2 cellular contexts compared by ENCODE assay signal in the genomic region with DNA sequence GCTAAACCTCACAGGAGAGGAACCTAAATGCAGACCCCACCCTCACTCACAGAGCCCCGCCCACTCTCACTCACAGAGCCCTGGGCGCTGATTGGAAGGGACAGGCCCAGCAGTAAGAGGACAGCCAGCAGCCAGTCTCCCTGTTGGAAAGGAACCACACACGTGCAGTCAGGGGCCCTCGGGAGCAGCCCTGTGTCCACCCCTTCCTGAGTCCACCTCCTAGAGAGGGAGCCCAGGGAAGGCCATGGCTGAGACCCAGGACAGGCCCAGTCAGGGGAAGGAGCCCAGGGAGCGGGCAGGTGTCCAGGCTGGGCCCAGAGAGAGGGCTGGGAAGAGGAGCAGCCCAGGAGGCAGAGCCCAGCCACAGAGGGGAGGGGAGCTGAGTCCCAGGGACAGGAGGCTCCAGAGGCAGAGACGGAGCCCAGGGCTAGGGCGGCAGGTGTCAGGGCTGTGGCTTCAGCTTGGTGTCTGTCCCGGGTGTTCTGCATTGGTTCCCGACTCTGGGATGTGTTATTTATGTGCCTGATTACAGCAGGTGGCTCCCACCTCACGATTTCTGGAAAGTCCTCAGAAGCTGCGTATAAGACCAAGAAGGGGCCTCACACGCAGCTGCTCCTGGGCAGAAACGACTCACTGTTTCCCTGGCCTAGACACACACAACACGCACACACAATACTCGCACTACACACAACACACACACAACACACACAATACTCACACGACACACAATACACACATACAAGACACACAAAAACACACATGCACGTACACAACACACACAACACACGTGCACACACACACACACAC.
TF ChIP-seq lines count a peak whose summit lies in the region.

No MANE protein-coding gene starts in this region.

TF ChIP-seq in HCT116, 20 proteins besides CTCF, POLR2A, EP300 and RAD21:
- TF ChIP-seq POLR2AphosphoS5 (IDR thresholded peaks at IDR 0.05; ENCODE audit: low read depth, low read length): no peak
- no peak for TF ChIP-seq FOSL1 (IDR thresholded peaks at IDR 0.05; ENCODE audit: low read depth)
- TF ChIP-seq SP1 (IDR thresholded peaks at IDR 0.05; ENCODE audit: low read depth): no peak
- no peak for TF ChIP-seq EZH2 (IDR thresholded peaks at IDR 0.05)
- TF ChIP-seq, protein P1, sequence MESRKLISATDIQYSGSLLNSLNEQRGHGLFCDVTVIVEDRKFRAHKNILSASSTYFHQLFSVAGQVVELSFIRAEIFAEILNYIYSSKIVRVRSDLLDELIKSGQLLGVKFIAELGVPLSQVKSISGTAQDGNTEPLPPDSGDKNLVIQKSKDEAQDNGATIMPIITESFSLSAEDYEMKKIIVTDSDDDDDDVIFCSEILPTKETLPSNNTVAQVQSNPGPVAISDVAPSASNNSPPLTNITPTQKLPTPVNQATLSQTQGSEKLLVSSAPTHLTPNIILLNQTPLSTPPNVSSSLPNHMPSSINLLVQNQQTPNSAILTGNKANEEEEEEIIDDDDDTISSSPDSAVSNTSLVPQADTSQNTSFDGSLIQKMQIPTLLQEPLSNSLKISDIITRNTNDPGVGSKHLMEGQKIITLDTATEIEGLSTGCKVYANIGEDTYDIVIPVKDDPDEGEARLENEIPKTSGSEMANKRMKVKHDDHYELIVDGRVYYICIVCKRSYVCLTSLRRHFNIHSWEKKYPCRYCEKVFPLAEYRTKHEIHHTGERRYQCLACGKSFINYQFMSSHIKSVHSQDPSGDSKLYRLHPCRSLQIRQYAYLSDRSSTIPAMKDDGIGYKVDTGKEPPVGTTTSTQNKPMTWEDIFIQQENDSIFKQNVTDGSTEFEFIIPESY (IDR thresholded peaks at IDR 0.05; ENCODE audit: extremely low read depth, insufficient replicate concordance, low read length): no peak
- TF ChIP-seq EZH2phosphoT487 (IDR thresholded peaks at IDR 0.05; ENCODE audit: borderline replicate concordance): no peak
- no peak for TF ChIP-seq CBX3 (IDR thresholded peaks at IDR 0.05; ENCODE audit: low read depth)
- no peak for TF ChIP-seq EGR1 (IDR thresholded peaks at IDR 0.05; ENCODE audit: low read depth)
- TF ChIP-seq, protein P2, sequence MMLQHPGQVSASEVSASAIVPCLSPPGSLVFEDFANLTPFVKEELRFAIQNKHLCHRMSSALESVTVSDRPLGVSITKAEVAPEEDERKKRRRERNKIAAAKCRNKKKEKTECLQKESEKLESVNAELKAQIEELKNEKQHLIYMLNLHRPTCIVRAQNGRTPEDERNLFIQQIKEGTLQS (IDR thresholded peaks at IDR 0.05): no peak
- no peak for TF ChIP-seq ELF1 (IDR thresholded peaks at IDR 0.05; ENCODE audit: borderline replicate concordance, low read depth)
- TF ChIP-seq JUND (IDR thresholded peaks at IDR 0.05): no peak
- TF ChIP-seq ZFX (IDR thresholded peaks at IDR 0.05): no peak
- TF ChIP-seq YY1 (IDR thresholded peaks at IDR 0.05; ENCODE audit: extremely low read depth, insufficient replicate concordance, low read depth, low read length): no peak
- TF ChIP-seq, protein P3, sequence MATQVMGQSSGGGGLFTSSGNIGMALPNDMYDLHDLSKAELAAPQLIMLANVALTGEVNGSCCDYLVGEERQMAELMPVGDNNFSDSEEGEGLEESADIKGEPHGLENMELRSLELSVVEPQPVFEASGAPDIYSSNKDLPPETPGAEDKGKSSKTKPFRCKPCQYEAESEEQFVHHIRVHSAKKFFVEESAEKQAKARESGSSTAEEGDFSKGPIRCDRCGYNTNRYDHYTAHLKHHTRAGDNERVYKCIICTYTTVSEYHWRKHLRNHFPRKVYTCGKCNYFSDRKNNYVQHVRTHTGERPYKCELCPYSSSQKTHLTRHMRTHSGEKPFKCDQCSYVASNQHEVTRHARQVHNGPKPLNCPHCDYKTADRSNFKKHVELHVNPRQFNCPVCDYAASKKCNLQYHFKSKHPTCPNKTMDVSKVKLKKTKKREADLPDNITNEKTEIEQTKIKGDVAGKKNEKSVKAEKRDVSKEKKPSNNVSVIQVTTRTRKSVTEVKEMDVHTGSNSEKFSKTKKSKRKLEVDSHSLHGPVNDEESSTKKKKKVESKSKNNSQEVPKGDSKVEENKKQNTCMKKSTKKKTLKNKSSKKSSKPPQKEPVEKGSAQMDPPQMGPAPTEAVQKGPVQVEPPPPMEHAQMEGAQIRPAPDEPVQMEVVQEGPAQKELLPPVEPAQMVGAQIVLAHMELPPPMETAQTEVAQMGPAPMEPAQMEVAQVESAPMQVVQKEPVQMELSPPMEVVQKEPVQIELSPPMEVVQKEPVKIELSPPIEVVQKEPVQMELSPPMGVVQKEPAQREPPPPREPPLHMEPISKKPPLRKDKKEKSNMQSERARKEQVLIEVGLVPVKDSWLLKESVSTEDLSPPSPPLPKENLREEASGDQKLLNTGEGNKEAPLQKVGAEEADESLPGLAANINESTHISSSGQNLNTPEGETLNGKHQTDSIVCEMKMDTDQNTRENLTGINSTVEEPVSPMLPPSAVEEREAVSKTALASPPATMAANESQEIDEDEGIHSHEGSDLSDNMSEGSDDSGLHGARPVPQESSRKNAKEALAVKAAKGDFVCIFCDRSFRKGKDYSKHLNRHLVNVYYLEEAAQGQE (IDR thresholded peaks at IDR 0.05; ENCODE audit: low read depth): no peak
- no peak for TF ChIP-seq SRF (IDR thresholded peaks at IDR 0.05; ENCODE audit: low read depth)
- TF ChIP-seq, protein P4, sequence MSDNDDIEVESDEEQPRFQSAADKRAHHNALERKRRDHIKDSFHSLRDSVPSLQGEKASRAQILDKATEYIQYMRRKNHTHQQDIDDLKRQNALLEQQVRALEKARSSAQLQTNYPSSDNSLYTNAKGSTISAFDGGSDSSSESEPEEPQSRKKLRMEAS (IDR thresholded peaks at IDR 0.05): no peak
- no peak for TF ChIP-seq CEBPB (IDR thresholded peaks at IDR 0.05; ENCODE audit: low read depth)

TF ChIP-seq in K562, 482 proteins besides CTCF, POLR2A, EP300 and RAD21:
- no peak for TF ChIP-seq U2AF2 (optimal IDR thresholded peaks at IDR 0.05; ENCODE audit: low read depth, low read length)
- TF ChIP-seq ESRRB (CRISPR knock-in tag; IDR thresholded peaks at IDR 0.05; ENCODE audit: borderline replicate concordance): no peak
- no peak for TF ChIP-seq MECOM (CRISPR knock-in tag; IDR thresholded peaks at IDR 0.05)
- no peak for TF ChIP-seq JUNB (CRISPR knock-in tag; conservative IDR thresholded peaks at IDR 0.05)
- no peak for TF ChIP-seq ETS2 (tag; IDR thresholded peaks at IDR 0.05; ENCODE audit: borderline replicate concordance, poor library complexity, severe bottlenecking)
- TF ChIP-seq, protein P5, sequence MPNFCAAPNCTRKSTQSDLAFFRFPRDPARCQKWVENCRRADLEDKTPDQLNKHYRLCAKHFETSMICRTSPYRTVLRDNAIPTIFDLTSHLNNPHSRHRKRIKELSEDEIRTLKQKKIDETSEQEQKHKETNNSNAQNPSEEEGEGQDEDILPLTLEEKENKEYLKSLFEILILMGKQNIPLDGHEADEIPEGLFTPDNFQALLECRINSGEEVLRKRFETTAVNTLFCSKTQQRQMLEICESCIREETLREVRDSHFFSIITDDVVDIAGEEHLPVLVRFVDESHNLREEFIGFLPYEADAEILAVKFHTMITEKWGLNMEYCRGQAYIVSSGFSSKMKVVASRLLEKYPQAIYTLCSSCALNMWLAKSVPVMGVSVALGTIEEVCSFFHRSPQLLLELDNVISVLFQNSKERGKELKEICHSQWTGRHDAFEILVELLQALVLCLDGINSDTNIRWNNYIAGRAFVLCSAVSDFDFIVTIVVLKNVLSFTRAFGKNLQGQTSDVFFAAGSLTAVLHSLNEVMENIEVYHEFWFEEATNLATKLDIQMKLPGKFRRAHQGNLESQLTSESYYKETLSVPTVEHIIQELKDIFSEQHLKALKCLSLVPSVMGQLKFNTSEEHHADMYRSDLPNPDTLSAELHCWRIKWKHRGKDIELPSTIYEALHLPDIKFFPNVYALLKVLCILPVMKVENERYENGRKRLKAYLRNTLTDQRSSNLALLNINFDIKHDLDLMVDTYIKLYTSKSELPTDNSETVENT (CRISPR knock-in tag; IDR thresholded peaks at IDR 0.05): no peak
- TF ChIP-seq BRF1 (IDR thresholded peaks at IDR 0.05; ENCODE audit: borderline replicate concordance, extremely low read depth, insufficient read length): no peak
- no peak for TF ChIP-seq TBL1XR1 (IDR thresholded peaks at IDR 0.05; ENCODE audit: low read length in 2 of 2)
- TF ChIP-seq ARNT (IDR thresholded peaks at IDR 0.05): no peak
- TF ChIP-seq POLR2G (IDR thresholded peaks at IDR 0.05; ENCODE audit: low read depth, low read length): 0 out of 2 replicates have a peak, but pooled peaks have one; percentile 22
- no peak for TF ChIP-seq RBM17 (IDR thresholded peaks at IDR 0.05; ENCODE audit: borderline replicate concordance, low read depth, low read length)
- TF ChIP-seq, protein P6, sequence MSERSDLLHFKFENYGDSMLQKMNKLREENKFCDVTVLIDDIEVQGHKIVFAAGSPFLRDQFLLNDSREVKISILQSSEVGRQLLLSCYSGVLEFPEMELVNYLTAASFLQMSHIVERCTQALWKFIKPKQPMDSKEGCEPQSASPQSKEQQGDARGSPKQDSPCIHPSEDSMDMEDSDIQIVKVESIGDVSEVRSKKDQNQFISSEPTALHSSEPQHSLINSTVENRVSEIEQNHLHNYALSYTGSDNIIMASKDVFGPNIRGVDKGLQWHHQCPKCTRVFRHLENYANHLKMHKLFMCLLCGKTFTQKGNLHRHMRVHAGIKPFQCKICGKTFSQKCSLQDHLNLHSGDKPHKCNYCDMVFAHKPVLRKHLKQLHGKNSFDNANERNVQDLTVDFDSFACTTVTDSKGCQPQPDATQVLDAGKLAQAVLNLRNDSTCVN (CRISPR knock-in tag; IDR thresholded peaks at IDR 0.05): peak; percentile 50; the same call in 1 of the 2 replicates
